Comparison of ENCODE assay signal across 17 cellular contexts in the genomic region with DNA sequence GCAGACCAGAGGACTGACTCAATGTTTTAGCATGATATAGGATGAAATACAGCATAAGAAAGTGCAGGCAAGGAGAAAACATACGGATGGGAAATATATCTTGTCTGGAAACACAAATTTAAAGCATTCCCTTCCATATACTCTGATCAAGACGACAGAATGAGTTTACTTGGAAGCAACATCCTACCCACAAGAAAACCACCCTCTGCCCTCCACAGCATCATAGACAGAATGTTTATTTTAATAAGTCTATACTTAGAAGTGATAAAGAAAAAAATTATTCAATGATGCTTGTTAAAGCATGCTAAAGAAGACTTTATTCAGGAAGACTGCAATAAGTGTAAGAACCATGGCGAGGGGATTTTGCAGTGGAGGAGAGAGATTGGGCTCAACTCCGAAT.
DNase-seq lines count a peak whose midpoint lies in the region.
"Had no signal": no experiment of that assay in that cellular context is flagged by ENCODE, and none has a peak within 500 bp of the region (broad histone marks: within the 10 kb centered on the region; RNA-seq: fewer than 3 reads in every experiment).

No MANE protein-coding gene starts in this region.

- peaks cover 3% of the 10 kb centered on the region for H3K27me3 Mint-ChIP-seq in dendritic cell treated with granulocyte-macrophage colony-stimulating factor and Interleukin-4, amounts not matched to agents 40 ng/mL and 50 ng/mL, for 4 days
- H3K27me3 Mint-ChIP-seq: CD4-positive, alpha-beta memory T cell had no signal

- no peak overlapping the region for H3K4me3 Mint-ChIP-seq in dendritic cell treated with granulocyte-macrophage colony-stimulating factor and Interleukin-4, amounts not matched to agents 40 ng/mL and 50 ng/mL, for 4 days
- H3K4me3 Mint-ChIP-seq: CD4-positive, alpha-beta memory T cell had no signal

- intact Hi-C loops in dendritic cell treated with granulocyte-macrophage colony-stimulating factor and Interleukin-4, amounts not matched to agents 40 ng/mL and 50 ng/mL, for 4 days (cut with micrococcal nuclease) = loop anchor here (5.0 to 10.0 kb wide), 2 partner anchors 42 to 230 kb away; no protein-coding TSS in a partner anchor

- no peaks in the 10 kb centered on the region for H3K9me3 Mint-ChIP-seq in dendritic cell treated with granulocyte-macrophage colony-stimulating factor and Interleukin-4, amounts not matched to agents 40 ng/mL and 50 ng/mL, for 4 days
- H3K9me3 Mint-ChIP-seq: CD4-positive, alpha-beta memory T cell had no signal

- DNase-seq in EH (ENCODE audit: low read depth) = peak; percentile 69
- DNase-seq in hepatic stellate cell (ENCODE audit: low spot score) = peak; percentile 24
- DNase-seq in middle frontal gyrus (ENCODE audit: extremely low spot score, low spot score) = no peak
- DNase-seq in NCI-H1105 (lab: John Stamatoyannopoulos, UW) = no peak
- no peak for DNase-seq in NCI-H187 treated with DMSO at 0.1 percent for 48 hours (lab: John Stamatoyannopoulos, UW)
- DNase-seq: 8988T; ACHN; C1 segment of cervical spinal cord; Calu3; CD4-positive, alpha-beta memory T cell; COR-L47; DMS53; DMS79 treated with DMSO at 0.1 percent for 48 hours; GM23248; H7; HCEC 1CT had no signal

- H3K36me3 Mint-ChIP-seq in dendritic cell treated with granulocyte-macrophage colony-stimulating factor and Interleukin-4, amounts not matched to agents 40 ng/mL and 50 ng/mL, for 4 days (ENCODE audit: low read depth) = no peaks in the 10 kb centered on the region
- H3K36me3 Mint-ChIP-seq: CD4-positive, alpha-beta memory T cell had no signal

- peaks cover 34% of the 10 kb centered on the region for H3K4me1 Mint-ChIP-seq in dendritic cell treated with granulocyte-macrophage colony-stimulating factor and Interleukin-4, amounts not matched to agents 40 ng/mL and 50 ng/mL, for 4 days (ENCODE audit: low read depth)
- H3K4me1 Mint-ChIP-seq: CD4-positive, alpha-beta memory T cell had no signal

- peak overlapping the region; percentile 15 for H3K27ac Mint-ChIP-seq in dendritic cell treated with granulocyte-macrophage colony-stimulating factor and Interleukin-4, amounts not matched to agents 40 ng/mL and 50 ng/mL, for 4 days

Comparison
In these comparisons a context has a peak if more than half of its experiments do, and no peak if none do; other contexts are left out.
1. DNase-seq: peak in EH (single experiment) and hepatic stellate cell (single experiment); none in middle frontal gyrus (single experiment), NCI-H1105 (single experiment) and NCI-H187 treated with DMSO at 0.1 percent for 48 hours (single experiment).